ENCODE assay signal across 1 cellular context in the genomic region with DNA sequence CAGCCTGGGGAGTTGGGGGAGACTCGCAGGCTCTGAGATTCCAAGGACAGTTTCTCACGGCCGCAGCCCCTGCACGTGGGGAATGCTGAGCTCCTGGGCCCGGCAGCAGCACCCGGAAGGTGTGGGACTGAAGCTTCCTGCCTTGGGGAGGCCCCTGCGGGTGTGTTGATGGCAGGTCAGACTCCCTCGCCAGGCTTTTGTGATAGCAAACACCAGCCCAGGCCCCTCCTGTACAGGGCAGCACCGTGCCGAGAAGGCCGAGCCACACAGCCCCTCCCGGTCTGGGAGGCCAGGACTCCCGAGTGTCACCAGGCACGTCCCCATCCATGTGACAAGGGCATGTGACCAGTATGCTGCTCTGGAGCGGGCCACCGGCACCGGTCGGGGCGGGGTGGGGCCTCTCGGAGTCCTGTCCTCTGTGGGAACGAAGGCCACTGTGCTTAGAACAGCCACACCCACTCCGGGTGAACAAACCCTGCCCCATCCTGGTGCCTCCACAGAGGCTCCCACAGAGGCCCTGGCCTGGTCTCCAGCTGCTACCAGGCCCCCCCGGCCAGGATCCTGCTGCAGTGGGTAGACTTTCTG.
TF ChIP-seq lines count a peak whose summit lies in the region.

No MANE protein-coding gene starts in this region.

TF ChIP-seq in HepG2, 621 proteins besides CTCF, POLR2A, EP300 and RAD21 (continued from another document and continues in another):
- TF ChIP-seq ZFP37 (CRISPR knock-in tag; IDR thresholded peaks at IDR 0.05; ENCODE audit: borderline replicate concordance): peak; percentile 68; the same call in 1 of the 2 replicates
- TF ChIP-seq PAF1 (CRISPR knock-in tag; IDR thresholded peaks at IDR 0.05): no peak
- no peak for TF ChIP-seq MAFG (CRISPR knock-in tag; IDR thresholded peaks at IDR 0.05)
- TF ChIP-seq, protein P1, sequence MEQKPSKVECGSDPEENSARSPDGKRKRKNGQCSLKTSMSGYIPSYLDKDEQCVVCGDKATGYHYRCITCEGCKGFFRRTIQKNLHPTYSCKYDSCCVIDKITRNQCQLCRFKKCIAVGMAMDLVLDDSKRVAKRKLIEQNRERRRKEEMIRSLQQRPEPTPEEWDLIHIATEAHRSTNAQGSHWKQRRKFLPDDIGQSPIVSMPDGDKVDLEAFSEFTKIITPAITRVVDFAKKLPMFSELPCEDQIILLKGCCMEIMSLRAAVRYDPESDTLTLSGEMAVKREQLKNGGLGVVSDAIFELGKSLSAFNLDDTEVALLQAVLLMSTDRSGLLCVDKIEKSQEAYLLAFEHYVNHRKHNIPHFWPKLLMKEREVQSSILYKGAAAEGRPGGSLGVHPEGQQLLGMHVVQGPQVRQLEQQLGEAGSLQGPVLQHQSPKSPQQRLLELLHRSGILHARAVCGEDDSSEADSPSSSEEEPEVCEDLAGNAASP (CRISPR knock-in tag; IDR thresholded peaks at IDR 0.05; ENCODE audit: borderline replicate concordance): no peak
- peak; percentile 23 for TF ChIP-seq HNRNPLL (IDR thresholded peaks at IDR 0.05; ENCODE audit: low read depth, low read length, poor library complexity, severe bottlenecking)
- TF ChIP-seq, protein P2, sequence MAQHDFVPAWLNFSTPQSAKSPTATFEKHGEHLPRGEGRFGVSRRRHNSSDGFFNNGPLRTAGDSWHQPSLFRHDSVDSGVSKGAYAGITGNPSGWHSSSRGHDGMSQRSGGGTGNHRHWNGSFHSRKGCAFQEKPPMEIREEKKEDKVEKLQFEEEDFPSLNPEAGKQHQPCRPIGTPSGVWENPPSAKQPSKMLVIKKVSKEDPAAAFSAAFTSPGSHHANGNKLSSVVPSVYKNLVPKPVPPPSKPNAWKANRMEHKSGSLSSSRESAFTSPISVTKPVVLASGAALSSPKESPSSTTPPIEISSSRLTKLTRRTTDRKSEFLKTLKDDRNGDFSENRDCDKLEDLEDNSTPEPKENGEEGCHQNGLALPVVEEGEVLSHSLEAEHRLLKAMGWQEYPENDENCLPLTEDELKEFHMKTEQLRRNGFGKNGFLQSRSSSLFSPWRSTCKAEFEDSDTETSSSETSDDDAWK (CRISPR knock-in tag; IDR thresholded peaks at IDR 0.05): no peak
- TF ChIP-seq, protein P3, sequence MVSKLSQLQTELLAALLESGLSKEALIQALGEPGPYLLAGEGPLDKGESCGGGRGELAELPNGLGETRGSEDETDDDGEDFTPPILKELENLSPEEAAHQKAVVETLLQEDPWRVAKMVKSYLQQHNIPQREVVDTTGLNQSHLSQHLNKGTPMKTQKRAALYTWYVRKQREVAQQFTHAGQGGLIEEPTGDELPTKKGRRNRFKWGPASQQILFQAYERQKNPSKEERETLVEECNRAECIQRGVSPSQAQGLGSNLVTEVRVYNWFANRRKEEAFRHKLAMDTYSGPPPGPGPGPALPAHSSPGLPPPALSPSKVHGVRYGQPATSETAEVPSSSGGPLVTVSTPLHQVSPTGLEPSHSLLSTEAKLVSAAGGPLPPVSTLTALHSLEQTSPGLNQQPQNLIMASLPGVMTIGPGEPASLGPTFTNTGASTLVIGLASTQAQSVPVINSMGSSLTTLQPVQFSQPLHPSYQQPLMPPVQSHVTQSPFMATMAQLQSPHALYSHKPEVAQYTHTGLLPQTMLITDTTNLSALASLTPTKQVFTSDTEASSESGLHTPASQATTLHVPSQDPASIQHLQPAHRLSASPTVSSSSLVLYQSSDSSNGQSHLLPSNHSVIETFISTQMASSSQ (IDR thresholded peaks at IDR 0.05; ENCODE audit: low read depth): no peak; the same call in 1 of the 2 replicates
- TF ChIP-seq, protein P3 (CRISPR knock-in tag; IDR thresholded peaks at IDR 0.05; ENCODE audit: borderline replicate concordance): peak; percentile 65; the same call in 1 of the 2 replicates
- no peak for TF ChIP-seq ZNF496 (CRISPR knock-in tag; IDR thresholded peaks at IDR 0.05; ENCODE audit: insufficient replicate concordance)
- peak; percentile 37 for TF ChIP-seq ASH2L (IDR thresholded peaks at IDR 0.05; ENCODE audit: insufficient read length, low read depth, low read length)
- TF ChIP-seq, protein P4, sequence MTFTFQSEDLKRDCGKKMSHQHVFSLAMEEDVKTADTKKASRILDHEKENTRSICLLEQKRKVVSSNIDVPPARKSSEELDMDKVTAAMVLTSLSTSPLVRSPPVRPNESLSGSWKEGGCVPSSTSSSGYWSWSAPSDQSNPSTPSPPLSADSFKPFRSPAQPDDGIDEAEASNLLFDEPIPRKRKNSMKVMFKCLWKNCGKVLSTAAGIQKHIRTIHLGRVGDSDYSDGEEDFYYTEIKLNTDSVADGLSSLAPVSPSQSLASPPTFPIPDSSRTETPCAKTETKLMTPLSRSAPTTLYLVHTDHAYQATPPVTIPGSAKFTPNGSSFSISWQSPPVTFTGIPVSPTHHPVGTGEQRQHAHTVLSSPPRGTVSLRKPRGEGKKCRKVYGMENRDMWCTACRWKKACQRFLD (CRISPR knock-in tag; IDR thresholded peaks at IDR 0.05; ENCODE audit: borderline replicate concordance): no peak
- no peak; the same call in 1 of the 2 replicates for TF ChIP-seq ZNF350 (CRISPR knock-in tag; IDR thresholded peaks at IDR 0.05; ENCODE audit: borderline replicate concordance, low read depth)
- TF ChIP-seq MIER2 (CRISPR knock-in tag; IDR thresholded peaks at IDR 0.05): peak; percentile 16; the same call in 1 of the 2 replicates
- no peak for TF ChIP-seq ZNF207 (IDR thresholded peaks at IDR 0.05; ENCODE audit: borderline replicate concordance)
- TF ChIP-seq ZBTB21 (CRISPR knock-in tag; IDR thresholded peaks at IDR 0.05): no peak; the same call in 1 of the 2 replicates
- peak; percentile 78; the same call in 1 of the 2 replicates for TF ChIP-seq RARA (CRISPR knock-in tag; IDR thresholded peaks at IDR 0.05)
- TF ChIP-seq IRX3 (CRISPR knock-in tag; IDR thresholded peaks at IDR 0.05; ENCODE audit: borderline replicate concordance, low read depth): no peak
- TF ChIP-seq, protein P5, sequence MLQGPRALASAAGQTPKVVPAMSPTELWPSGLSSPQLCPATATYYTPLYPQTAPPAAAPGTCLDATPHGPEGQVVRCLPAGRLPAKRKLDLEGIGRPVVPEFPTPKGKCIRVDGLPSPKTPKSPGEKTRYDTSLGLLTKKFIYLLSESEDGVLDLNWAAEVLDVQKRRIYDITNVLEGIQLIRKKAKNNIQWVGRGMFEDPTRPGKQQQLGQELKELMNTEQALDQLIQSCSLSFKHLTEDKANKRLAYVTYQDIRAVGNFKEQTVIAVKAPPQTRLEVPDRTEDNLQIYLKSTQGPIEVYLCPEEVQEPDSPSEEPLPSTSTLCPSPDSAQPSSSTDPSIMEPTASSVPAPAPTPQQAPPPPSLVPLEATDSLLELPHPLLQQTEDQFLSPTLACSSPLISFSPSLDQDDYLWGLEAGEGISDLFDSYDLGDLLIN (CRISPR knock-in tag; IDR thresholded peaks at IDR 0.05; ENCODE audit: borderline replicate concordance): no peak
- peak; percentile 82 for TF ChIP-seq ZNF709 (CRISPR knock-in tag; IDR thresholded peaks at IDR 0.05)
- no peak for TF ChIP-seq FOXK2 (IDR thresholded peaks at IDR 0.05)
- TF ChIP-seq FOSL1 (CRISPR knock-in tag; IDR thresholded peaks at IDR 0.05; ENCODE audit: borderline replicate concordance): no peak
- TF ChIP-seq NFKBIZ (CRISPR knock-in tag; IDR thresholded peaks at IDR 0.05): peak; percentile 39; the same call in 1 of the 2 replicates
- no peak for TF ChIP-seq EED (CRISPR knock-in tag; IDR thresholded peaks at IDR 0.05)
- TF ChIP-seq DPF2 (CRISPR knock-in tag; IDR thresholded peaks at IDR 0.05; ENCODE audit: borderline replicate concordance, low read depth): no peak
- 0 out of 2 replicates have a peak, but pooled peaks have one; percentile 29 for TF ChIP-seq ZSCAN12 (CRISPR knock-in tag; IDR thresholded peaks at IDR 0.05)
- no peak for TF ChIP-seq NFIC (IDR thresholded peaks at IDR 0.05; ENCODE audit: low read length)
- TF ChIP-seq STAG1 (CRISPR knock-in tag; IDR thresholded peaks at IDR 0.05): peak; percentile 38; the same call in 1 of the 2 replicates
- TF ChIP-seq, protein P6, sequence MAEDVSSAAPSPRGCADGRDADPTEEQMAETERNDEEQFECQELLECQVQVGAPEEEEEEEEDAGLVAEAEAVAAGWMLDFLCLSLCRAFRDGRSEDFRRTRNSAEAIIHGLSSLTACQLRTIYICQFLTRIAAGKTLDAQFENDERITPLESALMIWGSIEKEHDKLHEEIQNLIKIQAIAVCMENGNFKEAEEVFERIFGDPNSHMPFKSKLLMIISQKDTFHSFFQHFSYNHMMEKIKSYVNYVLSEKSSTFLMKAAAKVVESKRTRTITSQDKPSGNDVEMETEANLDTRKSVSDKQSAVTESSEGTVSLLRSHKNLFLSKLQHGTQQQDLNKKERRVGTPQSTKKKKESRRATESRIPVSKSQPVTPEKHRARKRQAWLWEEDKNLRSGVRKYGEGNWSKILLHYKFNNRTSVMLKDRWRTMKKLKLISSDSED (CRISPR knock-in tag; IDR thresholded peaks at IDR 0.05): no peak
- peak; percentile 87 for TF ChIP-seq YEATS2 (CRISPR knock-in tag; IDR thresholded peaks at IDR 0.05; ENCODE audit: borderline replicate concordance)
- TF ChIP-seq, protein P7, sequence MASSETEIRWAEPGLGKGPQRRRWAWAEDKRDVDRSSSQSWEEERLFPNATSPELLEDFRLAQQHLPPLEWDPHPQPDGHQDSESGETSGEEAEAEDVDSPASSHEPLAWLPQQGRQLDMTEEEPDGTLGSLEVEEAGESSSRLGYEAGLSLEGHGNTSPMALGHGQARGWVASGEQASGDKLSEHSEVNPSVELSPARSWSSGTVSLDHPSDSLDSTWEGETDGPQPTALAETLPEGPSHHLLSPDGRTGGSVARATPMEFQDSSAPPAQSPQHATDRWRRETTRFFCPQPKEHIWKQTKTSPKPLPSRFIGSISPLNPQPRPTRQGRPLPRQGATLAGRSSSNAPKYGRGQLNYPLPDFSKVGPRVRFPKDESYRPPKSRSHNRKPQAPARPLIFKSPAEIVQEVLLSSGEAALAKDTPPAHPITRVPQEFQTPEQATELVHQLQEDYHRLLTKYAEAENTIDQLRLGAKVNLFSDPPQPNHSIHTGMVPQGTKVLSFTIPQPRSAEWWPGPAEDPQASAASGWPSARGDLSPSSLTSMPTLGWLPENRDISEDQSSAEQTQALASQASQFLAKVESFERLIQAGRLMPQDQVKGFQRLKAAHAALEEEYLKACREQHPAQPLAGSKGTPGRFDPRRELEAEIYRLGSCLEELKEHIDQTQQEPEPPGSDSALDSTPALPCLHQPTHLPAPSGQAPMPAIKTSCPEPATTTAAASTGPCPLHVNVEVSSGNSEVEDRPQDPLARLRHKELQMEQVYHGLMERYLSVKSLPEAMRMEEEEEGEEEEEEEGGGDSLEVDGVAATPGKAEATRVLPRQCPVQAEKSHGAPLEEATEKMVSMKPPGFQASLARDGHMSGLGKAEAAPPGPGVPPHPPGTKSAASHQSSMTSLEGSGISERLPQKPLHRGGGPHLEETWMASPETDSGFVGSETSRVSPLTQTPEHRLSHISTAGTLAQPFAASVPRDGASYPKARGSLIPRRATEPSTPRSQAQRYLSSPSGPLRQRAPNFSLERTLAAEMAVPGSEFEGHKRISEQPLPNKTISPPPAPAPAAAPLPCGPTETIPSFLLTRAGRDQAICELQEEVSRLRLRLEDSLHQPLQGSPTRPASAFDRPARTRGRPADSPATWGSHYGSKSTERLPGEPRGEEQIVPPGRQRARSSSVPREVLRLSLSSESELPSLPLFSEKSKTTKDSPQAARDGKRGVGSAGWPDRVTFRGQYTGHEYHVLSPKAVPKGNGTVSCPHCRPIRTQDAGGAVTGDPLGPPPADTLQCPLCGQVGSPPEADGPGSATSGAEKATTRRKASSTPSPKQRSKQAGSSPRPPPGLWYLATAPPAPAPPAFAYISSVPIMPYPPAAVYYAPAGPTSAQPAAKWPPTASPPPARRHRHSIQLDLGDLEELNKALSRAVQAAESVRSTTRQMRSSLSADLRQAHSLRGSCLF (CRISPR knock-in tag; IDR thresholded peaks at IDR 0.05; ENCODE audit: borderline replicate concordance): no peak
- no peak for TF ChIP-seq PHB2 (IDR thresholded peaks at IDR 0.05; ENCODE audit: partially characterized antibody)
- TF ChIP-seq SP5 (CRISPR knock-in tag; IDR thresholded peaks at IDR 0.05; ENCODE audit: borderline replicate concordance, low read depth): peak; percentile 82
- TF ChIP-seq NR2F1 (CRISPR knock-in tag; IDR thresholded peaks at IDR 0.05): peak in 1 of 2 experiments; percentile 21; a peak in 1 of 4 replicates
- TF ChIP-seq ZNF282 (IDR thresholded peaks at IDR 0.05; ENCODE audit: partially characterized antibody): no peak
- TF ChIP-seq, protein P8, sequence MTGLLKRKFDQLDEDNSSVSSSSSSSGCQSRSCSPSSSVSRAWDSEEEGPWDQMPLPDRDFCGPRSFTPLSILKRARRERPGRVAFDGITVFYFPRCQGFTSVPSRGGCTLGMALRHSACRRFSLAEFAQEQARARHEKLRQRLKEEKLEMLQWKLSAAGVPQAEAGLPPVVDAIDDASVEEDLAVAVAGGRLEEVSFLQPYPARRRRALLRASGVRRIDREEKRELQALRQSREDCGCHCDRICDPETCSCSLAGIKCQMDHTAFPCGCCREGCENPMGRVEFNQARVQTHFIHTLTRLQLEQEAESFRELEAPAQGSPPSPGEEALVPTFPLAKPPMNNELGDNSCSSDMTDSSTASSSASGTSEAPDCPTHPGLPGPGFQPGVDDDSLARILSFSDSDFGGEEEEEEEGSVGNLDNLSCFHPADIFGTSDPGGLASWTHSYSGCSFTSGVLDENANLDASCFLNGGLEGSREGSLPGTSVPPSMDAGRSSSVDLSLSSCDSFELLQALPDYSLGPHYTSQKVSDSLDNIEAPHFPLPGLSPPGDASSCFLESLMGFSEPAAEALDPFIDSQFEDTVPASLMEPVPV (CRISPR knock-in tag; IDR thresholded peaks at IDR 0.05): peak; percentile 78; the same call in 1 of the 2 replicates
- no peak for TF ChIP-seq ATF7 (IDR thresholded peaks at IDR 0.05)
- peak; percentile 70; the same call in 1 of the 2 replicates for TF ChIP-seq ATF7 (CRISPR knock-in tag; IDR thresholded peaks at IDR 0.05)
